ENCODE assay signal across 1 cellular context in the genomic region with DNA sequence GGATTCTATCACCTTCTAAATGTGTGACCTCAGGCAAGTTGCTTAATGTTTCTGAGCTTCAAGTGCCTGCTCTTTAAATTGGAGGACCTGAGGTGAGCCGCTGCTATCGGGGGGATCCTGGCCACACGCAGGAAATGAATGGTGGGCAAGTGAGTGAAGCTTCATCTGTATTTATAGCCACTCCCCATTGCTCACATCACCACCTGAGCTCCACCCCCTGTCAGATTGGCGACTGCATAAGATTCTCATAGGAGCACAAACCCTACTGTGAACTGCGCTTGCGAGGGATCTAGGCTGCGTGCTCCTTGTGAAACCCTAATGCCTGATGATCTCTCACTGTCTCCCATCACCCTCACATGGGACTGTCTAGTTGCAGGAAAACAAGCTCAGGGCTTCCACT.
TF ChIP-seq lines count a peak whose summit lies in the region.

No MANE protein-coding gene starts in this region.

TF ChIP-seq in GM23338, 12 proteins besides CTCF, POLR2A, EP300 and RAD21 (continued from another document):
- TF ChIP-seq, protein P1, sequence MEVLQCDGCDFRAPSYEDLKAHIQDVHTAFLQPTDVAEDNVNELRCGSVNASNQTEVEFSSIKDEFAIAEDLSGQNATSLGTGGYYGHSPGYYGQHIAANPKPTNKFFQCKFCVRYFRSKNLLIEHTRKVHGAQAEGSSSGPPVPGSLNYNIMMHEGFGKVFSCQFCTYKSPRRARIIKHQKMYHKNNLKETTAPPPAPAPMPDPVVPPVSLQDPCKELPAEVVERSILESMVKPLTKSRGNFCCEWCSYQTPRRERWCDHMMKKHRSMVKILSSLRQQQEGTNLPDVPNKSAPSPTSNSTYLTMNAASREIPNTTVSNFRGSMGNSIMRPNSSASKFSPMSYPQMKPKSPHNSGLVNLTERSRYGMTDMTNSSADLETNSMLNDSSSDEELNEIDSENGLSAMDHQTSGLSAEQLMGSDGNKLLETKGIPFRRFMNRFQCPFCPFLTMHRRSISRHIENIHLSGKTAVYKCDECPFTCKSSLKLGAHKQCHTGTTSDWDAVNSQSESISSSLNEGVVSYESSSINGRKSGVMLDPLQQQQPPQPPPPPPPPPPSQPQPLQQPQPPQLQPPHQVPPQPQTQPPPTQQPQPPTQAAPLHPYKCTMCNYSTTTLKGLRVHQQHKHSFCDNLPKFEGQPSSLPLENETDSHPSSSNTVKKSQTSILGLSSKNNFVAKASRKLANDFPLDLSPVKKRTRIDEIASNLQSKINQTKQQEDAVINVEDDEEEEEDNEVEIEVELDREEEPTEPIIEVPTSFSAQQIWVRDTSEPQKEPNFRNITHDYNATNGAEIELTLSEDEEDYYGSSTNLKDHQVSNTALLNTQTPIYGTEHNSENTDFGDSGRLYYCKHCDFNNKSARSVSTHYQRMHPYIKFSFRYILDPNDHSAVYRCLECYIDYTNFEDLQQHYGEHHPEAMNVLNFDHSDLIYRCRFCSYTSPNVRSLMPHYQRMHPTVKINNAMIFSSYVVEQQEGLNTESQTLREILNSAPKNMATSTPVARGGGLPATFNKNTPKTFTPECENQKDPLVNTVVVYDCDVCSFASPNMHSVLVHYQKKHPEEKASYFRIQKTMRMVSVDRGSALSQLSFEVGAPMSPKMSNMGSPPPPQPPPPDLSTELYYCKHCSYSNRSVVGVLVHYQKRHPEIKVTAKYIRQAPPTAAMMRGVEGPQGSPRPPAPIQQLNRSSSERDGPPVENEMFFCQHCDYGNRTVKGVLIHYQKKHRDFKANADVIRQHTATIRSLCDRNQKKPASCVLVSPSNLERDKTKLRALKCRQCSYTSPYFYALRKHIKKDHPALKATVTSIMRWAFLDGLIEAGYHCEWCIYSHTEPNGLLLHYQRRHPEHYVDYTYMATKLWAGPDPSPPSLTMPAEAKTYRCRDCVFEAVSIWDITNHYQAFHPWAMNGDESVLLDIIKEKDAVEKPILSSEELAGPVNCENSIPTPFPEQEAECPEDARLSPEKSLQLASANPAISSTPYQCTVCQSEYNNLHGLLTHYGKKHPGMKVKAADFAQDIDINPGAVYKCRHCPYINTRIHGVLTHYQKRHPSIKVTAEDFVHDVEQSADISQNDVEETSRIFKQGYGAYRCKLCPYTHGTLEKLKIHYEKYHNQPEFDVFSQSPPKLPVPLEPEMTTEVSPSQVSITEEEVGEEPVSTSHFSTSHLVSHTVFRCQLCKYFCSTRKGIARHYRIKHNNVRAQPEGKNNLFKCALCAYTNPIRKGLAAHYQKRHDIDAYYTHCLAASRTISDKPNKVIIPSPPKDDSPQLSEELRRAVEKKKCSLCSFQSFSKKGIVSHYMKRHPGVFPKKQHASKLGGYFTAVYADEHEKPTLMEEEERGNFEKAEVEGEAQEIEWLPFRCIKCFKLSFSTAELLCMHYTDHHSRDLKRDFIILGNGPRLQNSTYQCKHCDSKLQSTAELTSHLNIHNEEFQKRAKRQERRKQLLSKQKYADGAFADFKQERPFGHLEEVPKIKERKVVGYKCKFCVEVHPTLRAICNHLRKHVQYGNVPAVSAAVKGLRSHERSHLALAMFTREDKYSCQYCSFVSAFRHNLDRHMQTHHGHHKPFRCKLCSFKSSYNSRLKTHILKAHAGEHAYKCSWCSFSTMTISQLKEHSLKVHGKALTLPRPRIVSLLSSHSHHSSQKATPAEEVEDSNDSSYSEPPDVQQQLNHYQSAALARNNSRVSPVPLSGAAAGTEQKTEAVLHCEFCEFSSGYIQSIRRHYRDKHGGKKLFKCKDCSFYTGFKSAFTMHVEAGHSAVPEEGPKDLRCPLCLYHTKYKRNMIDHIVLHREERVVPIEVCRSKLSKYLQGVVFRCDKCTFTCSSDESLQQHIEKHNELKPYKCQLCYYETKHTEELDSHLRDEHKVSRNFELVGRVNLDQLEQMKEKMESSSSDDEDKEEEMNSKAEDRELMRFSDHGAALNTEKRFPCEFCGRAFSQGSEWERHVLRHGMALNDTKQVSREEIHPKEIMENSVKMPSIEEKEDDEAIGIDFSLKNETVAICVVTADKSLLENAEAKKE (CRISPR knock-in tag; IDR thresholded peaks at IDR 0.05), result no peak
- TF ChIP-seq, protein P2, sequence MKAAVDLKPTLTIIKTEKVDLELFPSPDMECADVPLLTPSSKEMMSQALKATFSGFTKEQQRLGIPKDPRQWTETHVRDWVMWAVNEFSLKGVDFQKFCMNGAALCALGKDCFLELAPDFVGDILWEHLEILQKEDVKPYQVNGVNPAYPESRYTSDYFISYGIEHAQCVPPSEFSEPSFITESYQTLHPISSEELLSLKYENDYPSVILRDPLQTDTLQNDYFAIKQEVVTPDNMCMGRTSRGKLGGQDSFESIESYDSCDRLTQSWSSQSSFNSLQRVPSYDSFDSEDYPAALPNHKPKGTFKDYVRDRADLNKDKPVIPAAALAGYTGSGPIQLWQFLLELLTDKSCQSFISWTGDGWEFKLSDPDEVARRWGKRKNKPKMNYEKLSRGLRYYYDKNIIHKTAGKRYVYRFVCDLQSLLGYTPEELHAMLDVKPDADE (IDR thresholded peaks at IDR 0.05), result no peak
- no peak for TF ChIP-seq EZH2 (IDR thresholded peaks at IDR 0.05; ENCODE audit: low read depth, unreplicated experiment)
- TF ChIP-seq EZH2phosphoT487 (IDR thresholded peaks at IDR 0.05; ENCODE audit: unreplicated experiment), result no peak
- no peak for TF ChIP-seq ZNF114 (CRISPR knock-in tag; IDR thresholded peaks at IDR 0.05)
